In the genomic region with DNA sequence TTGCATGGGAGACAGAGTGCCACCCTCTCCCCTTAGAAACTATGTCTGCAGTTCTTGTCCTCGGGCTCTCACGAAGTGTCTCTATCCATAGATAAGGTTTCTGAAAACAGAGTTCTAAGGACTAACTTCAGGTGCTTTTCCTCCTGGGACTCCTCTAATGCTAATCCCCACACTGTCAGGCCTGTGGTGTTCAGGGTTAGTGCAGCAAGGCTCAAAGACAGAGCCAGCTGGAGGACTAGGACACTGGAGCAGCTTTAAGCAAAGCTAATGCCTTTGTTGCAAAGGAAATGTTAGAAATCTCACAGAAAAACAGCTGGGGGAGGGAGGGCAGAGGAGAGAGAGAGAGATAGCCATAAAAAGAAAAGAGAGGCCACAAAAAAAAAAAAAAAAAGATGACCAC, we compare ENCODE assay signal across 23 cellular contexts.
"Had no signal": no experiment of that assay in that cellular context is flagged by ENCODE, and none has a peak within 500 bp of the region (broad histone marks: within the 10 kb centered on the region; RNA-seq: fewer than 3 reads in every experiment).

No MANE protein-coding gene starts in this region.

- H3K27me3 ChIP-seq: Peyer's patch, SJCRH30 had no signal

- H3K36me3 ChIP-seq: Peyer's patch, SJCRH30 had no signal

- H3K4me3 ChIP-seq: Peyer's patch, SJCRH30 had no signal

- H3K27ac ChIP-seq: Peyer's patch, RWPE1, SJCRH30 had no signal

- H3K4me2 ChIP-seq: SK-N-SH had no signal

- H3K9me3 ChIP-seq: Peyer's patch, SJCRH30, SK-N-SH had no signal

- DNase-seq: activated CD4-positive, alpha-beta T cell treated with anti-CD3 and anti-CD28 coated beads, Interleukin-2, amount 10 ng/mL, durations not matched to agents 24 days and 14 days; activated CD4-positive, alpha-beta T cell treated with anti-CD3 and anti-CD28 coated beads, Interleukin-2, amount 50 U/mL, for 48 hours; activated CD4-positive, CD25-positive, alpha-beta regulatory T cell treated with anti-CD3 and anti-CD28 coated beads, Interleukin-2, amount 50 U/mL, for 72 hours; activated CD8-positive, alpha-beta memory T cell treated with anti-CD3 and anti-CD28 coated beads, Interleukin-2, amount 10 ng/mL, durations not matched to agents 7 days and 5 days; activated effector memory CD4-positive, alpha-beta T cell treated with Interleukin-2 at 50 U/mL for 16 hours; activated naive CD4-positive, alpha-beta T cell treated with Interleukin-2 at 50 U/mL for 16 hours; activated naive CD8-positive, alpha-beta T cell treated with anti-CD3 and anti-CD28 coated beads, Interleukin-2, amount 50 U/mL, for 24 hours; activated T-cell treated with anti-CD3 and anti-CD28 coated beads, Interleukin-2, amount 50 U/mL, for 24 hours; amygdala; cerebellar nuclear complex; KG1; NCI-H1092; NCI-H1417; NCI-H1930; NCI-H2171 treated with DMSO at 0.1 percent for 48 hours; NCI-H226; NCI-H69; Peyer's patch; Right ventricle myocardium superior; SJCRH30; SK-N-SH; T-helper 1 cell had no signal

- H3K9ac ChIP-seq: SK-N-SH had no signal

- H3K4me1 ChIP-seq: Peyer's patch had no signal
